Comparison of ENCODE assay signal across 1 cellular context in genomic region chrX:74280759-74281158, GRCh38.
TF ChIP-seq lines count a peak whose summit lies in the region.

No MANE protein-coding gene starts in this region.

TF ChIP-seq in WTC11, 78 proteins besides CTCF, POLR2A, EP300 and RAD21 (continued from another document):
- TF ChIP-seq MLX (CRISPR knock-in tag; IDR thresholded peaks at IDR 0.05) (no peak), TEAD4 (CRISPR knock-in tag; IDR thresholded peaks at IDR 0.05) (no peak), RELA (CRISPR knock-in tag; IDR thresholded peaks at IDR 0.05; ENCODE audit: borderline replicate concordance) (no peak), ZNF138 (CRISPR knock-in tag; conservative IDR thresholded peaks at IDR 0.05) (no peak), CREB1 (CRISPR knock-in tag; IDR thresholded peaks at IDR 0.05) (no peak), FOXJ3 (CRISPR knock-in tag; IDR thresholded peaks at IDR 0.05; ENCODE audit: borderline replicate concordance) (no peak), NR1H2 (CRISPR knock-in tag; IDR thresholded peaks at IDR 0.05) (no peak), GABPB1 (CRISPR knock-in tag; IDR thresholded peaks at IDR 0.05) (no peak), E2F4 (CRISPR knock-in tag; IDR thresholded peaks at IDR 0.05; ENCODE audit: borderline replicate concordance, low read depth) (no peak), CDX4 (CRISPR knock-in tag; IDR thresholded peaks at IDR 0.05; ENCODE audit: borderline replicate concordance) (no peak), EMX1 (CRISPR knock-in tag; IDR thresholded peaks at IDR 0.05) (no peak)
